In the genomic region with DNA sequence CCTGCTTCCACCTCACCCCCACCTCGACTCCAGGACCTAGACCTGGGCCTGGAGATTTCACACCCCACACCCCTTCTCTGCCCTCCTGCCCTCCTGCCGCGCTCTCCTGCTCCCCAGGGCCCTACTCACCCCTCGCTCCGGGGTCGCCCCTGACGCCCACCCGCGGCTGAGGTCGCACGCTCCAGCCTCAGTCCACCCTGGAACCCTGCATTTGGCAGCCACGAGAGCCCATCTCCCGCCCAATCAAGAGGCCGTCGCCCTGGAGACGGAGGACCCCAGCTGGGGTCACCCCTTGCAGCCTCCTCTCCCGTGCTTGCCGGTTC, we compare ENCODE assay signal across 1 cellular context.
TF ChIP-seq lines count a peak whose summit lies in the region.

No MANE protein-coding gene starts in this region.

TF ChIP-seq in A549, 52 proteins besides CTCF, POLR2A, EP300 and RAD21 (continued from another document):
- TF ChIP-seq, protein P1, sequence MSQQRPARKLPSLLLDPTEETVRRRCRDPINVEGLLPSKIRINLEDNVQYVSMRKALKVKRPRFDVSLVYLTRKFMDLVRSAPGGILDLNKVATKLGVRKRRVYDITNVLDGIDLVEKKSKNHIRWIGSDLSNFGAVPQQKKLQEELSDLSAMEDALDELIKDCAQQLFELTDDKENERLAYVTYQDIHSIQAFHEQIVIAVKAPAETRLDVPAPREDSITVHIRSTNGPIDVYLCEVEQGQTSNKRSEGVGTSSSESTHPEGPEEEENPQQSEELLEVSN (IDR thresholded peaks at IDR 0.05; ENCODE audit: borderline replicate concordance, low read depth), result 0 out of 2 replicates have a peak, but pooled peaks have one; percentile 61
- TF ChIP-seq CHD4 (IDR thresholded peaks at IDR 0.05; ENCODE audit: borderline replicate concordance) (no peak), FOSL2 (IDR thresholded peaks at IDR 0.05) (no peak), FOSL2 (CRISPR knock-in tag; IDR thresholded peaks at IDR 0.05) (no peak), SREBF2 (IDR thresholded peaks at IDR 0.05) (no peak)
